ENCODE assay signal across 13 cellular contexts in genomic region chr17:28891201-28891600, GRCh38. TPM values are rescaled to one million over a fixed set of nuclear protein-coding genes. Genes with fewer than 3 reads are reported as not detected.
DNase-seq lines count a peak whose midpoint lies in the region; ATAC-seq and TF ChIP-seq lines count a peak whose summit lies in the region.
"Had no signal": no experiment of that assay in that cellular context is flagged by ENCODE, and none has a peak within 500 bp of the region (broad histone marks: within the 10 kb centered on the region; RNA-seq: fewer than 3 reads in every experiment).

No MANE protein-coding gene starts in this region.

- no peaks in the 10 kb centered on the region for H3K9me3 ChIP-seq in left ventricle myocardium inferior (replicated peaks)
- H3K9me3 ChIP-seq: colonic mucosa had no signal

- H3K4me1 Mint-ChIP-seq in brain, result peaks cover 33% of the 10 kb centered on the region
- peaks cover 62 to 89% of the 10 kb centered on the region in 2 donors for H3K4me1 Mint-ChIP-seq in stimulated activated naive B cell treated with anti-CD40 and anti-IgM and Interleukin-4, amounts not matched to agents 10 μg/mL and 1 μg/mL and 100 μg/mL, for 72 hours

- H3K36me3 Mint-ChIP-seq in brain, result peaks cover 21% of the 10 kb centered on the region
- peaks cover 28 to 56% of the 10 kb centered on the region in 2 donors for H3K36me3 Mint-ChIP-seq in stimulated activated naive B cell treated with anti-CD40 and anti-IgM and Interleukin-4, amounts not matched to agents 10 μg/mL and 1 μg/mL and 100 μg/mL, for 72 hours

- no peaks in the 10 kb centered on the region for H3K27me3 ChIP-seq in left ventricle myocardium inferior (ENCODE audit: low read depth)
- H3K27me3 ChIP-seq: colonic mucosa had no signal

- no peak overlapping the region for H3K4me3 ChIP-seq in left ventricle myocardium inferior
- H3K4me3 ChIP-seq: colonic mucosa had no signal

- no peaks in the 10 kb centered on the region for H3K36me3 ChIP-seq in left ventricle myocardium inferior
- H3K36me3 ChIP-seq: colonic mucosa had no signal

- DNase-seq in left ventricle myocardium inferior (no peak), cardiac septum (ENCODE audit: low spot score) (no peak), NCI-H748 (lab: John Stamatoyannopoulos, UW; ENCODE audit: unreplicated experiment) (no peak)
- DNase-seq in stimulated activated naive B cell treated with anti-CD40 and anti-IgM and Interleukin-4, amounts not matched to agents 10 μg/mL and 1 μg/mL and 100 μg/mL, for 72 hours, result no peak
- DNase-seq in activated effector memory CD4-positive, alpha-beta T cell treated with Interleukin-2 at 50 U/mL for 16 hours, result no peak
- DNase-seq: activated CD4-positive, CD25-positive, alpha-beta regulatory T cell treated with anti-CD3 and anti-CD28 coated beads, Interleukin-2, amount 50 U/mL, for 72 hours; colonic mucosa; HCEC 1CT; NCI-H1092; NCI-H2227 treated with DMSO at 0.1 percent for 48 hours; stimulated activated CD4-positive, alpha-beta T cell treated with anti-CD3 and anti-CD28 coated beads, Interleukin-1b, Interleukin-23, amount 100 ng/mL, for 48 hours; stimulated activated naive CD4-positive, alpha-beta T cell had no signal

- H3K4me1 ChIP-seq in left ventricle myocardium inferior, result peaks cover 53% of the 10 kb centered on the region

- H3K4me3 Mint-ChIP-seq in brain, result peak overlapping the region in 2 of 5 experiments; percentile 18 to 22
- peak overlapping the region; percentile 46 to 87 for H3K4me3 Mint-ChIP-seq in stimulated activated naive B cell treated with anti-CD40 and anti-IgM and Interleukin-4, amounts not matched to agents 10 μg/mL and 1 μg/mL and 100 μg/mL, for 72 hours

- H3K27me3 Mint-ChIP-seq in brain, result no peaks in the 10 kb centered on the region
- no peaks in the 10 kb centered on the region for H3K27me3 Mint-ChIP-seq in stimulated activated naive B cell treated with anti-CD40 and anti-IgM and Interleukin-4, amounts not matched to agents 10 μg/mL and 1 μg/mL and 100 μg/mL, for 72 hours

- peak overlapping the region in 3 of 5 experiments; percentile 23 to 58 (median 55) for H3K27ac Mint-ChIP-seq in brain
- peak overlapping the region; percentile 99 for H3K27ac Mint-ChIP-seq in stimulated activated naive B cell treated with anti-CD40 and anti-IgM and Interleukin-4, amounts not matched to agents 10 μg/mL and 1 μg/mL and 100 μg/mL, for 72 hours

- no peak for ATAC-seq in stimulated activated naive B cell treated with anti-CD40 and anti-IgM and Interleukin-4, amounts not matched to agents 10 μg/mL and 1 μg/mL and 100 μg/mL, for 72 hours (replicated peaks)

- TF ChIP-seq CTCF in left ventricle myocardium inferior (IDR thresholded peaks at IDR 0.05; ENCODE audit: borderline replicate concordance), result no peak
- TF ChIP-seq CTCF in brain (conservative IDR thresholded peaks at IDR 0.05), result no peak

- H3K9me3 Mint-ChIP-seq in brain, result peaks cover 0 to 2% (median 0%) of the 10 kb centered on the region in 5 experiments
- H3K9me3 Mint-ChIP-seq in stimulated activated naive B cell treated with anti-CD40 and anti-IgM and Interleukin-4, amounts not matched to agents 10 μg/mL and 1 μg/mL and 100 μg/mL, for 72 hours, result no peaks in the 10 kb centered on the region

- H3K27ac ChIP-seq in left ventricle myocardium inferior (replicated peaks), result peak overlapping the region; percentile 58
- H3K27ac ChIP-seq: colonic mucosa had no signal

- intact Hi-C loops in left ventricle myocardium inferior (cut with micrococcal nuclease) (no loop called here), cardiac septum (cut with DNase I) (no loop called here)

RNA-seq across cellular contexts. Expression of gene FLOT2, which starts 6.3 kb away (rescaled TPM):
- total RNA-seq in left ventricle myocardium inferior (84.2 TPM), cardiac septum (80.4 TPM)
- 183 TPM for polyA plus RNA-seq in brain (ENCODE audit: insufficient read depth, low read depth, low replicate concordance)

RNA-seq across cellular contexts. Expression of gene DHRS13, which starts 11.7 kb away (rescaled TPM):
- 3.1 TPM for total RNA-seq in left ventricle myocardium inferior
- total RNA-seq in cardiac septum, result 3.0 TPM
- 34.5 TPM for polyA plus RNA-seq in brain (ENCODE audit: insufficient read depth, low read depth, low replicate concordance)

RNA-seq across cellular contexts. Expression of gene ERAL1, which starts 36.4 kb away (rescaled TPM):
- total RNA-seq in left ventricle myocardium inferior, result 35.4 TPM
- total RNA-seq in cardiac septum, result 31.3 TPM
- polyA plus RNA-seq in brain (ENCODE audit: insufficient read depth, low read depth, low replicate concordance), result 91.1 TPM

RNA-seq across cellular contexts. Expression of gene FAM222B, which starts 48.6 kb away (rescaled TPM):
- total RNA-seq in left ventricle myocardium inferior (17.5 TPM), cardiac septum (18.6 TPM)
- 32.3 TPM for polyA plus RNA-seq in brain (ENCODE audit: insufficient read depth, low read depth, low replicate concordance)
